ENCODE assay signal across 16 cellular contexts in genomic region chr10:100157140-100157539, GRCh38. TPM values are rescaled to one million over a fixed set of nuclear protein-coding genes. Genes with fewer than 3 reads are reported as not detected.
DNase-seq lines count a peak whose midpoint lies in the region; FAIRE-seq and TF ChIP-seq lines count a peak whose summit lies in the region.
"Had no signal": no experiment of that assay in that cellular context is flagged by ENCODE, and none has a peak within 500 bp of the region (broad histone marks: within the 10 kb centered on the region; RNA-seq: fewer than 3 reads in every experiment).

No MANE protein-coding gene starts in this region.

- no peaks in the 10 kb centered on the region for H3K9me2 ChIP-seq in Karpas-422 (replicated peaks; ENCODE audit: insufficient read depth, low read length)

- H3K4me2 ChIP-seq in keratinocyte (ENCODE audit: control insufficient read depth, extremely low read depth, insufficient read depth, low read depth, low read length) (no peak overlapping the region), Karpas-422 (ENCODE audit: low read depth, low read length, poor library complexity, severe bottlenecking) (no peak overlapping the region)

- dilution Hi-C loops in keratinocyte (cut with MboI; ENCODE audit: extremely low pct_ligation_motif_present, low sequenced_read_pairs) = no loop called here

- H3K79me2 ChIP-seq in keratinocyte (ENCODE audit: control insufficient read depth, insufficient read depth, low read length) (no peaks in the 10 kb centered on the region), Karpas-422 (ENCODE audit: low read length) (peaks cover 60% of the 10 kb centered on the region)

- no peaks in the 10 kb centered on the region for H3K9me1 ChIP-seq in keratinocyte (ENCODE audit: control insufficient read depth, extremely low read depth, insufficient read depth, low read length)

- H3K27ac ChIP-seq in keratinocyte (ENCODE audit: control insufficient read depth, insufficient read depth, low read length) (peak overlapping the region; percentile 56), Karpas-422 (ENCODE audit: low read length) (no peak overlapping the region)
- H3K27ac ChIP-seq: C4-2B had no signal

- H2AFZ ChIP-seq in keratinocyte (ENCODE audit: control insufficient read depth, low read length) (no peak overlapping the region), Karpas-422 (ENCODE audit: low read length) (no peak overlapping the region)

- in situ Hi-C loops in GM13976 (cut with MboI; ENCODE audit: low sequenced_read_pairs, unreplicated experiment) = no loop called here

- H3K27me3 ChIP-seq in bronchial epithelial cell (ENCODE audit: control insufficient read depth, insufficient read depth, low read length) (no peaks in the 10 kb centered on the region), keratinocyte (ENCODE audit: control insufficient read depth, extremely low read depth, insufficient read depth, low read length) (no peaks in the 10 kb centered on the region), Karpas-422 (ENCODE audit: low read length) (no peaks in the 10 kb centered on the region)

- H3K36me3 ChIP-seq in bronchial epithelial cell (ENCODE audit: control insufficient read depth, insufficient read depth, low read length) (peaks cover 5% of the 10 kb centered on the region), keratinocyte (ENCODE audit: control insufficient read depth in 2 of 2, extremely low read depth in 1 of 2, insufficient read depth in 2 of 2, low read length in 2 of 2) (peaks cover 2 to 28% of the 10 kb centered on the region in 2 experiments), Karpas-422 (ENCODE audit: insufficient read depth, low read length) (peaks cover 87% of the 10 kb centered on the region)

- TF ChIP-seq POLR2A in GM12891 (IDR thresholded peaks at IDR 0.05; ENCODE audit: low read depth, low read length) = no peak

- no peaks in the 10 kb centered on the region for H4K20me1 ChIP-seq in keratinocyte (ENCODE audit: control insufficient read depth, extremely low read depth, insufficient read depth, low read length)
- no peaks in the 10 kb centered on the region for H4K20me1 ChIP-seq in Karpas-422 (ENCODE audit: insufficient read depth, low read depth, low read length)

- peak; percentile 26 for FAIRE-seq in GM12891 (lab: Jason Lieb, UNC)
- FAIRE-seq in bronchial epithelial cell (lab: Jason Lieb, UNC) = peak; percentile 81
- FAIRE-seq in keratinocyte (lab: Jason Lieb, UNC) = peak; percentile 94

- no peak for DNase-seq in GM12891 (ENCODE audit: insufficient read length, low spot score)
- DNase-seq in HPDE6-E6E7 (ENCODE audit: extremely low spot score) = peak; percentile 66
- DNase-seq in bronchial epithelial cell (ENCODE audit: low read depth) = peak; percentile 96
- no peak for DNase-seq in keratinocyte (ENCODE audit: low read depth, low spot score)
- no peak for DNase-seq in GM13976 (ENCODE audit: low spot score)
- DNase-seq in Karpas-422 = no peak
- no peak for DNase-seq in activated CD4-positive, CD25-positive, alpha-beta regulatory T cell (lab: John Stamatoyannopoulos, UW)
- DNase-seq: GF-D8, HCEC 1CT, IMR-90, NCI-H1417, NCI-H2029, NCI-H2171, NCI-H748 treated with DMSO at 0.1 percent for 48 hours, PC-3 had no signal

- H3K9ac ChIP-seq in keratinocyte (ENCODE audit: control insufficient read depth, extremely low read depth, insufficient read depth, low read length) (no peak overlapping the region), Karpas-422 (ENCODE audit: low read length) (no peak overlapping the region)

- H3K4me3 ChIP-seq in bronchial epithelial cell (ENCODE audit: low read depth, low read length) (no peak overlapping the region), keratinocyte (ENCODE audit: control insufficient read depth in 2 of 3, extremely low read depth in 1 of 3, insufficient read depth in 2 of 3, low read depth in 1 of 3, low read length in 3 of 3) (no peak overlapping the region), Karpas-422 (ENCODE audit: low read length) (no peak overlapping the region)

- TF ChIP-seq CTCF in bronchial epithelial cell (IDR thresholded peaks at IDR 0.05; ENCODE audit: insufficient read depth, low read length, severe bottlenecking) (no peak), keratinocyte (optimal IDR thresholded peaks at IDR 0.05 in 1 of 3, IDR thresholded peaks at IDR 0.05 in 1 of 3, conservative IDR thresholded peaks at IDR 0.05 in 1 of 3; ENCODE audit: extremely low read depth in 1 of 3, insufficient read depth in 2 of 3, low read length in 3 of 3) (no peak), GM13976 (IDR thresholded peaks at IDR 0.05; ENCODE audit: borderline replicate concordance, control extremely low read depth, extremely low read depth, insufficient read depth, missing control alignments) (no peak)

- H3K9me3 ChIP-seq in keratinocyte (ENCODE audit: control insufficient read depth, low read depth, low read length) (no peaks in the 10 kb centered on the region), Karpas-422 (ENCODE audit: low read length) (no peaks in the 10 kb centered on the region)

- peaks cover 25% of the 10 kb centered on the region for H3K4me1 ChIP-seq in keratinocyte (ENCODE audit: control insufficient read depth, extremely low read depth, insufficient read depth, low read length)
- H3K4me1 ChIP-seq in Karpas-422 (ENCODE audit: low read length) = peaks cover 15% of the 10 kb centered on the region

TF ChIP-seq in GM12891, 5 proteins besides CTCF, POLR2A, EP300 and RAD21:
- no peak for TF ChIP-seq SPI1 (IDR thresholded peaks at IDR 0.05; ENCODE audit: low read depth, low read length)
- no peak for TF ChIP-seq POU2F2 (IDR thresholded peaks at IDR 0.05; ENCODE audit: low read depth, low read length)
- TF ChIP-seq PAX5 (IDR thresholded peaks at IDR 0.05; ENCODE audit: insufficient read depth, low read length, severe bottlenecking) = no peak
- TF ChIP-seq TAF1 (IDR thresholded peaks at IDR 0.05; ENCODE audit: low read depth, low read length) = no peak
- no peak for TF ChIP-seq POLR2AphosphoS5 (IDR thresholded peaks at IDR 0.05; ENCODE audit: low read depth, low read length)

RNA-seq across cellular contexts. Expression of gene ERLIN1, which starts 28.7 kb away (rescaled TPM):
- polyA plus RNA-seq in GM12891 (2012; ENCODE audit: low read depth, missing spikeins) = 7.9 TPM
- 31.6 and 76.9 TPM in 2 replicates for total RNA-seq in bronchial epithelial cell
- polyA plus RNA-seq in keratinocyte = 26.0 to 49.2 TPM (median 45.6 TPM) in 3 replicates
- polyA plus RNA-seq in keratinocyte (2011; ENCODE audit: low read depth) = 37.1 TPM
- 15.3 and 26.4 TPM in 2 replicates for polyA plus RNA-seq in keratinocyte (2011; cell fraction: cytosol; rRNA removed)
- 38.9 and 43.8 TPM in 2 replicates for polyA plus RNA-seq in keratinocyte (2011; cell fraction: nucleus; rRNA removed)
- 24.4 and 41.0 TPM in 2 replicates for polyA plus RNA-seq in keratinocyte (2012; ENCODE audit: low replicate concordance)
- polyA minus RNA-seq in keratinocyte = 11.0 to 36.1 TPM (median 15.9 TPM) in 3 replicates
- 14.2 TPM for polyA minus RNA-seq in keratinocyte (2011; cell fraction: cytosol; rRNA and poly(A)+ RNA removed)
- polyA minus RNA-seq in keratinocyte (2011; cell fraction: nucleus; rRNA and poly(A)+ RNA removed) = 17.5 and 44.1 TPM in 2 replicates
- 8.3 and 9.0 TPM in 2 replicates for total RNA-seq in Karpas-422 (2014; rRNA removed; shearing (Covaris generic); ENCODE audit: low replicate concordance)

Comparison
In these comparisons a context has a peak if more than half of its experiments do, and no peak if none do; other contexts are left out.
1. DNase-seq: peak in HPDE6-E6E7 (single experiment) and bronchial epithelial cell (single experiment); none in GM12891 (single experiment), keratinocyte (single experiment), GM13976 (single experiment), Karpas-422 (single experiment) and activated CD4-positive, CD25-positive, alpha-beta regulatory T cell (0 of 4).